ENCODE assay signal across 22 cellular contexts in the genomic region with DNA sequence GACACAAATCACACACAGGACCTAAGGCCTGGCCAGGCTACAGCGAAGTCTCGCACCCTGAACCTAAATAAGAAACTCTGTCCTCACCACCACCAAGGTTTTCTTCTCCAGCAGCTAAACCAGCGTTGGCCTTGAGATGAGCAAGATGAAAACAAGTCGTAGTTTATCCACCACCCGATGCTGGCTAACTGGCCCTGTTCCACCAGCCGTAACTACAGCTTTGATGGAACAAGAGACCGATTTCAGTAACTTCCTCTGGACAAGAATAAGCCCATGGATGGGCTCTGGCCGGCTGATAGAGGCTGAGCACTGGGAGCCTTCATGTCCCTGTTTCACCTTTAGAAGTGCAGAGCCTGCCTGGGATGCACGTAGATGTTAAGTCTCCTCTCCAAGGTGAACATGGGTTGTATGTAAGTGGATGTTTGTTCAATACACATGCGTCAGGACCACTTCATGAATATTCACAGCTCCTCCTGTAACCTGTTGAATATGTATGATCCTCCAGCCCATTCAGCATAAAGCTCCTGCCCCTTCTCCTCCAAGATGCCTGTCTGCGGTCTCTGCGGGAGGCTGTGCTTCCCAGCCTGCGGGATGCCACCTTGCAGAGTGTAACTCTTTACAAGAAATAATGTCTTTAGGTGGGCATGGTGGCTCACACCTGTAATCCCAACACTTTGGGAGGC.
"Had no signal": no experiment of that assay in that cellular context is flagged by ENCODE, and none has a peak within 500 bp of the region (broad histone marks: within the 10 kb centered on the region; RNA-seq: fewer than 3 reads in every experiment).

No MANE protein-coding gene starts in this region.

- DNase-seq: activated CD4-positive, alpha-beta memory T cell treated with anti-CD3 and anti-CD28 coated beads, Interleukin-2, amount 10 ng/mL, durations not matched to agents 7 days and 5 days; activated CD4-positive, alpha-beta T cell treated with anti-CD3 and anti-CD28 coated beads, Interleukin-2, amount 10 ng/mL, durations not matched to agents 7 days and 5 days; activated CD4-positive, CD25-positive, alpha-beta regulatory T cell; activated CD8-positive, alpha-beta memory T cell treated with anti-CD3 and anti-CD28 coated beads, Interleukin-2, amount 50 U/mL, for 48 hours; activated naive CD4-positive, alpha-beta T cell treated with anti-CD3 and anti-CD28 coated beads, Interleukin-2, amount 50 U/mL, for 16 hours; activated naive CD8-positive, alpha-beta T cell treated with anti-CD3 and anti-CD28 coated beads, Interleukin-2, amount 10 ng/mL, durations not matched to agents 7 days and 5 days; activated T-cell treated with anti-CD3 and anti-CD28 coated beads, Interleukin-2, amount 50 U/mL, for 1 hour; anterior cingulate cortex; Kasumi-1; KBM-7; NCI-H1092; NCI-H1417; NCI-H1930; NCI-H2171; NCI-H2227 treated with DMSO at 0.1 percent for 48 hours; NCI-H446 treated with DMSO at 0.1 percent for 48 hours; NCI-H524 treated with DMSO at 0.1 percent for 48 hours; NCI-H82; SIG-M5; T-helper 1 cell had no signal

- H3K27ac ChIP-seq: VCaP had no signal

- H3K27me3 ChIP-seq: adrenal gland had no signal

- H3K9me3 ChIP-seq: adrenal gland had no signal
